25 cellular contexts compared by ENCODE assay signal in the genomic region with DNA sequence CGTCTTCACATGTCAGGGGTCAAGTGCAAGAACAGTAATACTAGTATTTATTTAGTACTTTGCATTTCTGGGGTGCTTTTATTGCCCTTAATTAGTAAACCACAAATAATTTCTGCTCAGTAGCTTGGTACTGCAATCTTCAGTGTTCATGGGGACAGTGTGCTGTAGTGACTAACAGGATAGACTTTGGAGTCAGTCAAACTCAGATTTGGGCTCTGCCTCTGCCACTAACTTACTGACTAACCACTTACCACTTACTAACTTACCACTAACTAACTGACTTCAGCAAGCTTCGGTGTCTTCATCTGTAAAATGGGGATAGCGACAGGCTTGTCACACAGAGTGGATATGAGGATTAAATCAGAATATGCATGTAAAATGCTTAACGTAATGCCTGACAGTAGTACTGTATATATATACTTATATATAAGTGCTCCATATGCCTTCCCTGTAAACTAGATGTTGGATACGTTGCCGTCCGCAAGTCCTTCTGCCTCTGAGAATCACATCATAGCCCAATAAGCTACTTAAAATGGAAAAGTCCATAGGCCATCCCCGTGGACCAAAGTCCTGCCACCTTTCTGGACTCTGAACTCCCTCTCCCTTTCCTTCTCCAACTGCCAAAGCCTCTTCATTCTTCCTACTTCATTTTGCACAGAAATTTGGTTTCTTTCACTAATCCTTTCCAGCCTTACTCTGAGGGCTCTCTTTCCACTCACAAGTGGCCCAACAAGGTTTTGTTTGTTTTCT.
"Had no signal": no experiment of that assay in that cellular context is flagged by ENCODE, and none has a peak within 500 bp of the region (broad histone marks: within the 10 kb centered on the region; RNA-seq: fewer than 3 reads in every experiment).

No MANE protein-coding gene starts in this region.

- H3K4me3 ChIP-seq: hepatocyte, right lobe of liver, smooth muscle cell, vagina had no signal

- H3K79me2 ChIP-seq: hepatocyte had no signal

- H3K9me3 ChIP-seq: neutrophil, right lobe of liver, vagina had no signal

- H3K4me1 ChIP-seq: foreskin keratinocyte, vagina had no signal

- H3K27ac ChIP-seq: brain microvascular endothelial cell, foreskin keratinocyte, hepatocyte, neutrophil, right lobe of liver, vagina, WERI-Rb-1 had no signal

- H2AFZ ChIP-seq: hepatocyte had no signal

- H3K27me3 ChIP-seq: brain microvascular endothelial cell, foreskin keratinocyte, hepatocyte, neutrophil, right lobe of liver, vagina had no signal

- H3K36me3 ChIP-seq: brain microvascular endothelial cell, neutrophil, right lobe of liver, vagina, WERI-Rb-1 had no signal

- DNase-seq: activated CD4-positive, alpha-beta T cell treated with anti-CD3 and anti-CD28 coated beads, Interleukin-2, amount 50 U/mL, for 1 hour; activated CD4-positive, CD25-positive, alpha-beta regulatory T cell treated with anti-CD3 and anti-CD28 coated beads, Interleukin-2, amount 50 U/mL, for 72 hours; activated T-cell treated with anti-CD3 and anti-CD28 coated beads, Interleukin-2, amount 50 U/mL, for 24 hours; aorta; caudate nucleus; dermis blood vessel endothelial cell; effector CD8-positive, alpha-beta T cell; erythroblast; glutamatergic neuron; immature natural killer cell; left ventricle myocardium superior; right lobe of liver; stimulated activated CD4-positive, alpha-beta T cell treated with anti-CD3 and anti-CD28 coated beads, Interleukin-15, amount 100 ng/mL, for 24 hours; stimulated activated CD8-positive, alpha-beta memory T cell treated with anti-CD3 and anti-CD28 coated beads, Interleukin-4, amount 100 ng/mL, for 48 hours; stimulated activated naive B cell treated with anti-CD40 and anti-IgM and Interleukin-4, amounts not matched to agents 10 μg/mL and 1 μg/mL and 100 μg/mL, for 72 hours; trophoblast cell; WERI-Rb-1 had no signal

- ATAC-seq: activated naive CD4-positive, alpha-beta T cell treated with anti-CD3 and anti-CD28 coated beads, Interleukin-2, amount 50 U/mL, for 72 hours; activated T-helper 17 cell treated with anti-CD3 and anti-CD28 coated beads, Interleukin-2, amount 50 U/mL, for 72 hours; foreskin keratinocyte; left ventricle myocardium superior; stimulated activated naive B cell treated with anti-CD40 and anti-IgM and Interleukin-4, amounts not matched to agents 10 μg/mL and 1 μg/mL and 100 μg/mL, for 72 hours had no signal

- H3K4me2 ChIP-seq: hepatocyte, smooth muscle cell had no signal
